ENCODE assay signal across 22 cellular contexts in genomic region chr9:28927711-28928110, GRCh38.
DNase-seq lines count a peak whose midpoint lies in the region; ATAC-seq, FAIRE-seq and TF ChIP-seq lines count a peak whose summit lies in the region.
"Had no signal": no experiment of that assay in that cellular context is flagged by ENCODE, and none has a peak within 500 bp of the region (broad histone marks: within the 10 kb centered on the region; RNA-seq: fewer than 3 reads in every experiment).

No MANE protein-coding gene starts in this region.

- H2BK120ac ChIP-seq in mesendoderm (ENCODE audit: low read depth, low read length) = no peak overlapping the region

- H3K79me1 ChIP-seq in mesendoderm (ENCODE audit: low read length) = no peaks in the 10 kb centered on the region

- H3K79me2 ChIP-seq in mesendoderm (ENCODE audit: control insufficient read depth, insufficient read depth, low read length) = no peaks in the 10 kb centered on the region

- no peak overlapping the region for H3K4me2 ChIP-seq in mesendoderm (ENCODE audit: low read length)

- no peak for ATAC-seq in HG02870 (IDR thresholded peaks at IDR 0.05; ENCODE audit: unreplicated experiment)
- ATAC-seq: SK-N-SH treated with all-trans-retinoic acid at 6 μM for 48 hours had no signal

- no CpG with 5 or more reads among the region's 1 CpG for WGBS in mesendoderm (ENCODE audit: extremely low coverage, insufficient coverage, low lambda C conversion rate)

- H3K27me3 ChIP-seq in bronchial epithelial cell (ENCODE audit: control insufficient read depth, insufficient read depth, low read length) (no peaks in the 10 kb centered on the region), mesendoderm (ENCODE audit: insufficient read depth, low read length, poor library complexity) (no peaks in the 10 kb centered on the region)

- no peak overlapping the region for H3K56ac ChIP-seq in mesendoderm (ENCODE audit: low read length)

- TF ChIP-seq CTCF in bronchial epithelial cell (IDR thresholded peaks at IDR 0.05; ENCODE audit: insufficient read depth, low read length, severe bottlenecking) = no peak

- no peak overlapping the region for H2AK5ac ChIP-seq in mesendoderm (ENCODE audit: low read length)

- no peak overlapping the region for H4K5ac ChIP-seq in mesendoderm (ENCODE audit: low read length)

- H4K8ac ChIP-seq in mesendoderm (ENCODE audit: low read depth, low read length) = no peak overlapping the region

- H3K4me3 ChIP-seq in bronchial epithelial cell (ENCODE audit: low read depth, low read length) = no peak overlapping the region
- no peak overlapping the region for H3K4me3 ChIP-seq in mesendoderm (ENCODE audit: low read length)

- no peak overlapping the region for H3K27ac ChIP-seq in mesendoderm (ENCODE audit: low read depth, low read length)
- H3K27ac ChIP-seq: C4-2B had no signal

- H2BK15ac ChIP-seq in mesendoderm (replicated peaks; ENCODE audit: low read depth) = no peak overlapping the region

- H3K18ac ChIP-seq in mesendoderm (ENCODE audit: low read length) = no peak overlapping the region

- no peak overlapping the region for H2BK5ac ChIP-seq in mesendoderm (ENCODE audit: low read length)

- H3K4me1 ChIP-seq in mesendoderm (ENCODE audit: control insufficient read depth, low read depth, low read length) = no peaks in the 10 kb centered on the region

- DNase-seq in H54 (ENCODE audit: insufficient read length, low spot score) (no peak), NCI-H146 treated with DMSO at 0.1 percent for 48 hours (lab: John Stamatoyannopoulos, UW; ENCODE audit: unreplicated experiment) (peak; percentile 93), bronchial epithelial cell (ENCODE audit: low read depth) (peak; percentile 98), mesendoderm (peak; percentile 65), hippocampal formation (lab: John Stamatoyannopoulos, UW) (no peak), EL (no peak), GF-D8 (lab: John Stamatoyannopoulos, UW) (no peak)
- DNase-seq: AML-193; DMS79 treated with DMSO at 0.1 percent for 48 hours; H7; HFFc6; NCI-H1930; NCI-H2171; NCI-H446; NCI-H748 treated with DMSO at 0.1 percent for 48 hours; NK-92 treated with Interleukin-12 subunit alpha and Interleukin-12 subunit beta, amount 100 ng/mL, for 24 hours; SIG-M5; T-helper 1 cell had no signal

- FAIRE-seq in H54 (lab: Jason Lieb, UNC) (peak; percentile 27), bronchial epithelial cell (lab: Jason Lieb, UNC) (no peak)
- FAIRE-seq: G401.6 had no signal

- no peak overlapping the region for H3K23ac ChIP-seq in mesendoderm (ENCODE audit: low read length)

- no peak overlapping the region for H3K9ac ChIP-seq in mesendoderm (ENCODE audit: low read length)

- no peaks in the 10 kb centered on the region for H3K36me3 ChIP-seq in bronchial epithelial cell (ENCODE audit: control insufficient read depth, insufficient read depth, low read length)
- no peaks in the 10 kb centered on the region for H3K36me3 ChIP-seq in mesendoderm (ENCODE audit: control insufficient read depth, insufficient read depth, low read length)

- H3K4ac ChIP-seq in mesendoderm (ENCODE audit: low read depth, low read length) = no peak overlapping the region

- no peak for TF ChIP-seq POLR2A in H54 (IDR thresholded peaks at IDR 0.05; ENCODE audit: low read depth, low read length)

Comparison
In these comparisons a context has a peak if more than half of its experiments do, and no peak if none do; other contexts are left out.
1. DNase-seq: peak in NCI-H146 treated with DMSO at 0.1 percent for 48 hours (single experiment), bronchial epithelial cell (single experiment) and mesendoderm (single experiment); none in H54 (single experiment), hippocampal formation (0 of 2), EL (single experiment) and GF-D8 (single experiment).